ENCODE assay signal across 8 cellular contexts in genomic region chr7:150369740-150370501, GRCh38. TPM values are rescaled to one million over a fixed set of nuclear protein-coding genes. Genes with fewer than 3 reads are reported as not detected.
DNase-seq lines count a peak whose midpoint lies in the region; ATAC-seq and TF ChIP-seq lines count a peak whose summit lies in the region.

No MANE protein-coding gene starts in this region.

- H3K4me3 Mint-ChIP-seq in activated T-cell treated with anti-CD3 and anti-CD28 coated beads, Interleukin-2, amount 50 U/mL, for 24 hours: peak overlapping the region; percentile 96
- H3K4me3 Mint-ChIP-seq in activated naive CD8-positive, alpha-beta T cell treated with anti-CD3 and anti-CD28 coated beads, Interleukin-2, amount 50 U/mL, for 24 hours: peak overlapping the region; percentile 89

- no peak for TF ChIP-seq CTCF in tibial artery (IDR thresholded peaks at IDR 0.05)

- H3K27ac Mint-ChIP-seq in activated T-cell treated with anti-CD3 and anti-CD28 coated beads, Interleukin-2, amount 50 U/mL, for 24 hours: peak overlapping the region; percentile 97
- H3K27ac Mint-ChIP-seq in activated naive CD8-positive, alpha-beta T cell treated with anti-CD3 and anti-CD28 coated beads, Interleukin-2, amount 50 U/mL, for 24 hours: peak overlapping the region; percentile 93

- H3K27me3 Mint-ChIP-seq in activated T-cell treated with anti-CD3 and anti-CD28 coated beads, Interleukin-2, amount 50 U/mL, for 24 hours: no peaks in the 10 kb centered on the region
- no peaks in the 10 kb centered on the region for H3K27me3 Mint-ChIP-seq in activated naive CD8-positive, alpha-beta T cell treated with anti-CD3 and anti-CD28 coated beads, Interleukin-2, amount 50 U/mL, for 24 hours

- H3K9me3 Mint-ChIP-seq in activated T-cell treated with anti-CD3 and anti-CD28 coated beads, Interleukin-2, amount 50 U/mL, for 24 hours: no peaks in the 10 kb centered on the region
- H3K9me3 Mint-ChIP-seq in activated naive CD8-positive, alpha-beta T cell treated with anti-CD3 and anti-CD28 coated beads, Interleukin-2, amount 50 U/mL, for 24 hours: no peaks in the 10 kb centered on the region

- no peak for ATAC-seq in activated naive CD8-positive, alpha-beta T cell treated with anti-CD3 and anti-CD28 coated beads, Interleukin-2, amount 50 U/mL, for 24 hours
- ATAC-seq in left colon (peak; percentile 7), HG03025 (IDR thresholded peaks at IDR 0.05; ENCODE audit: low FRiP score, unreplicated experiment) (no peak), HG03139 (IDR thresholded peaks at IDR 0.05; ENCODE audit: unreplicated experiment) (no peak)

- no peak for DNase-seq in activated T-cell treated with anti-CD3 and anti-CD28 coated beads, Interleukin-2, amount 50 U/mL, for 24 hours
- no peak for DNase-seq in activated T-cell treated with anti-CD3 and anti-CD28 coated beads for 4 hours
- DNase-seq in activated naive CD8-positive, alpha-beta T cell treated with anti-CD3 and anti-CD28 coated beads, Interleukin-2, amount 50 U/mL, for 24 hours: no peak
- DNase-seq in left colon: peak in 1 of 2 donors; percentile 29
- DNase-seq in tibial artery: no peak
- DNase-seq in SIG-M5 (lab: John Stamatoyannopoulos, UW): no peak

- peaks cover 24 to 46% (median 34%) of the 10 kb centered on the region in 3 donors for H3K36me3 ChIP-seq in tibial artery

- H3K9me3 ChIP-seq in tibial artery: no peaks in the 10 kb centered on the region

- intact Hi-C loops in left colon (cut with DNase I, micrococcal nuclease) (no loop called here), tibial artery (cut with DNase I; ENCODE audit: low total_unique reads) (loop anchor here (2.0 kb wide), 1 partner anchor 35 kb away; a partner anchor contains a TSS)

- peaks cover 52% of the 10 kb centered on the region for H3K36me3 Mint-ChIP-seq in activated T-cell treated with anti-CD3 and anti-CD28 coated beads, Interleukin-2, amount 50 U/mL, for 24 hours (ENCODE audit: low read depth)
- H3K36me3 Mint-ChIP-seq in activated naive CD8-positive, alpha-beta T cell treated with anti-CD3 and anti-CD28 coated beads, Interleukin-2, amount 50 U/mL, for 24 hours (ENCODE audit: low read depth): peaks cover 7% of the 10 kb centered on the region

- H3K4me1 ChIP-seq in tibial artery: peaks cover 0 to 44% (median 23%) of the 10 kb centered on the region in 4 donors

- peak overlapping the region; percentile 66 to 74 for H3K4me3 ChIP-seq in tibial artery

- peak overlapping the region; percentile 89 to 95 for H3K27ac ChIP-seq in tibial artery

- H3K4me1 Mint-ChIP-seq in activated T-cell treated with anti-CD3 and anti-CD28 coated beads, Interleukin-2, amount 50 U/mL, for 24 hours (ENCODE audit: low read depth): peaks cover 49% of the 10 kb centered on the region
- peaks cover 50% of the 10 kb centered on the region for H3K4me1 Mint-ChIP-seq in activated naive CD8-positive, alpha-beta T cell treated with anti-CD3 and anti-CD28 coated beads, Interleukin-2, amount 50 U/mL, for 24 hours

- H3K27me3 ChIP-seq in tibial artery: no peaks in the 10 kb centered on the region

RNA-seq across cellular contexts. Expression of gene REPIN1, which starts 1.3 kb away (rescaled TPM):
- total RNA-seq in left colon: 100 to 1,000 TPM; 168 to 209 TPM

RNA-seq across cellular contexts. Expression of gene ZNF775, which starts 9.2 kb away (rescaled TPM):
- total RNA-seq in left colon: 1 to 10 TPM; 7.1 to 8.7 TPM

RNA-seq across cellular contexts. Expression of gene RARRES2, which starts 28.5 kb away (rescaled TPM):
- 100 to 1,000 TPM in 1 of 2 donors, 10 to 100 TPM in 1; 61.1 to 115 TPM for total RNA-seq in left colon

RNA-seq across cellular contexts. Expression of gene ACTR3C, which starts 46.6 kb away (rescaled TPM):
- total RNA-seq in left colon: 10 to 100 TPM; 20.2 to 38.0 TPM

RNA-seq across cellular contexts. Expression of gene LRRC61, which starts 46.8 kb away (rescaled TPM):
- 10 to 100 TPM; 10.1 to 12.2 TPM for total RNA-seq in left colon
